8 cellular contexts compared by ENCODE assay signal in the genomic region with DNA sequence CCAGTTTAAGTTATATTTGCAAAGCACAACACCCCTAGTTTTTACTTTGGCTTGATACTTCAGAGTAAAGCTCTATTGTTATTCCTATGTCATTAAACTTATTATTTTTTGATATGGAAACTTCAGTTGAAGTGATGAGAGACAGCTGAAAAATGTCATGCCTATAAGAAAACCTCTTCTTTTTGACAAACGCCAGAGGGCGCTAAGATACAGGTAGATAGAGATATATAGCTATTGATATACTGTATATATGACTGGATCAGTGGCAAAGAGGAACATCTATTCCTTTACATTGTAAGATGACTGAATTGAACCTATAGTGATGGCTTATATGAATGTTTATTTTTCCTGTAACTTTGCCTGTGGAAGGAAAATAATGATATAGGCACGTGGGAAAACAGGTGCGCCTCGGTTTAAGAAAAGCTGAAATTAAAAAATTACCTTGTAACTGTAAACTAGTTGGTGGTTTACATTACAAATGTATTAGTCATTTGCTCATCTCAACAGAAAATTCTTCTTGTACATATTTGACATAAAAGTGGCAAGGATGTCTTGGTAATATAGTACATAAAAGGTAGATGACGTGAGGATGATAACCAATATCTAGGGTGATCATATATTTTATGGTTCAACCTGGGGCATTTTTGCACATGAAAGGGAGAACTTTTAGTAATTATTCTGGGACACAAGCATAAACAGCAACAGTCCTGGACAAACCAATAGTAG.
DNase-seq lines count a peak whose midpoint lies in the region; ATAC-seq, FAIRE-seq and TF ChIP-seq lines count a peak whose summit lies in the region.

No MANE protein-coding gene starts in this region.

- H3K23ac ChIP-seq in mesenchymal stem cell (ENCODE audit: low read length in 2 of 2) = no peak overlapping the region

- no peak overlapping the region for H2AFZ ChIP-seq in mesenchymal stem cell (ENCODE audit: low read depth, low read length)

- no peak overlapping the region for H2BK5ac ChIP-seq in mesenchymal stem cell (ENCODE audit: low read depth, low read length, poor library complexity, severe bottlenecking)

- peak; percentile 78 for ATAC-seq in HG02884 (IDR thresholded peaks at IDR 0.05; ENCODE audit: unreplicated experiment)

- no peak overlapping the region for H2BK120ac ChIP-seq in mesenchymal stem cell (ENCODE audit: low read depth, low read length)

- intact Hi-C loops in dorsolateral prefrontal cortex (cut with DNase I) (loop anchor here (5.0 kb wide), 1 partner anchor 132 kb away; no protein-coding TSS in a partner anchor), tibial artery (cut with DNase I; ENCODE audit: low total_unique reads) (loop anchor here (2.0 to 10.0 kb wide), 2 partner anchors 105 to 133 kb away; no protein-coding TSS in a partner anchor)

- H3K4me2 ChIP-seq in mesenchymal stem cell (ENCODE audit: low read length, poor library complexity, severe bottlenecking) = no peak overlapping the region

- DNase-seq in AG04450 (ENCODE audit: low read depth, low spot score) (peak; percentile 74), GM12891 (ENCODE audit: insufficient read length, low spot score) (peak; percentile 20), NCI-H1694 treated with DMSO at 0.1 percent for 48 hours (lab: John Stamatoyannopoulos, UW) (peak; percentile 78), SW 1271 (lab: John Stamatoyannopoulos, UW) (peak; percentile 35 to 85), dorsolateral prefrontal cortex (peak in 3 of 10 donors; percentile 15 to 36 (median 33)), mesenchymal stem cell (peak; percentile 85), tibial artery (no peak)

- no peak overlapping the region for H4K91ac ChIP-seq in mesenchymal stem cell (ENCODE audit: low read length)

- H3K4me1 ChIP-seq in mesenchymal stem cell (ENCODE audit: control insufficient read depth, insufficient read depth, low read depth, low read length) = no peaks in the 10 kb centered on the region
- H3K4me1 ChIP-seq in tibial artery = peaks cover 0 to 6% (median 0%) of the 10 kb centered on the region in 4 donors

- no peaks in the 10 kb centered on the region for H3K9me3 ChIP-seq in AG04450 (ENCODE audit: control insufficient read depth, insufficient read depth, low read length)
- H3K9me3 ChIP-seq in mesenchymal stem cell (ENCODE audit: control insufficient read depth, low read length) = no peaks in the 10 kb centered on the region
- no peaks in the 10 kb centered on the region for H3K9me3 ChIP-seq in tibial artery

- peak overlapping the region; percentile 11 for H3K9ac ChIP-seq in mesenchymal stem cell (ENCODE audit: low read length)

- no peak overlapping the region for H3K27ac ChIP-seq in AG04450 (ENCODE audit: low read depth, low read length)
- no peak overlapping the region for H3K27ac ChIP-seq in dorsolateral prefrontal cortex
- H3K27ac ChIP-seq in mesenchymal stem cell (ENCODE audit: low read length, poor library complexity, severe bottlenecking) = no peak overlapping the region
- H3K27ac ChIP-seq in tibial artery = no peak overlapping the region

- H3K27me3 ChIP-seq in AG04450 (ENCODE audit: control insufficient read depth, insufficient read depth, low read length) (no peaks in the 10 kb centered on the region), dorsolateral prefrontal cortex (no peaks in the 10 kb centered on the region), mesenchymal stem cell (ENCODE audit: control insufficient read depth in 1 of 2, insufficient read depth in 1 of 2, low read length in 2 of 2) (no peaks in the 10 kb centered on the region), tibial artery (no peaks in the 10 kb centered on the region)

- WGBS in mesenchymal stem cell = 97% methylated on average over 3 of the region's 6 CpGs

- no peak overlapping the region for H4K8ac ChIP-seq in mesenchymal stem cell (ENCODE audit: low read length)

- no peak overlapping the region for H3K4ac ChIP-seq in mesenchymal stem cell (ENCODE audit: low read depth in 1 of 2, low read length in 2 of 2)

- H3K4me3 ChIP-seq in AG04450 (ENCODE audit: low read depth, low read length) (no peak overlapping the region), dorsolateral prefrontal cortex (no peak overlapping the region), mesenchymal stem cell (ENCODE audit: insufficient read depth in 1 of 2, low read depth in 1 of 2, low read length in 2 of 2) (no peak overlapping the region), tibial artery (no peak overlapping the region)

- no peak overlapping the region for H2AK5ac ChIP-seq in mesenchymal stem cell (ENCODE audit: low read length, severe bottlenecking)

- CTCF ChIA-PET in AG04450 (lab: Charles Lee) = interaction anchor here (0.6 to 3.5 kb wide), 38 partner anchors 9 to 843 kb away, joined by 3 to 41 read pairs (median 4); a partner anchor contains a TSS

- no peak overlapping the region for H3K18ac ChIP-seq in mesenchymal stem cell (ENCODE audit: low read depth in 1 of 2, low read length in 2 of 2)

- no peak overlapping the region for H2BK12ac ChIP-seq in mesenchymal stem cell (ENCODE audit: low read length in 2 of 2)

- POLR2A ChIA-PET in AG04450 (lab: Yijun Ruan, JAX) = no interaction called here

- H3K36me3 ChIP-seq in mesenchymal stem cell (ENCODE audit: control insufficient read depth in 1 of 2, insufficient read depth in 2 of 2, low read depth in 1 of 2, low read length in 2 of 2) = peaks cover 0 to 94% of the 10 kb centered on the region in 2 experiments
- peaks cover 8 to 22% (median 17%) of the 10 kb centered on the region in 3 donors for H3K36me3 ChIP-seq in tibial artery

- no peaks in the 10 kb centered on the region for H3K79me1 ChIP-seq in mesenchymal stem cell (replicated peaks; ENCODE audit: low read length, poor library complexity, severe bottlenecking)

- no peak overlapping the region for H2BK15ac ChIP-seq in mesenchymal stem cell (ENCODE audit: low read depth, poor library complexity, severe bottlenecking)

- TF ChIP-seq POLR2A in GM12891 (IDR thresholded peaks at IDR 0.05; ENCODE audit: low read depth, low read length) = no peak

- H3K14ac ChIP-seq in mesenchymal stem cell (ENCODE audit: low read length in 2 of 2) = no peak overlapping the region

- TF ChIP-seq CTCF in AG04450 (IDR thresholded peaks at IDR 0.05; ENCODE audit: low read depth, low read length) (peak; percentile 73), dorsolateral prefrontal cortex (IDR thresholded peaks at IDR 0.05 in 54 of 56, conservative IDR thresholded peaks at IDR 0.05 in 2 of 56; ENCODE audit: low read depth in 1 of 56, partially characterized antibody in 56 of 56) (peak; percentile 71 to 98 (median 84)), tibial artery (IDR thresholded peaks at IDR 0.05) (peak; percentile 79 to 85)

- peak; percentile 40 for FAIRE-seq in GM12891 (lab: Jason Lieb, UNC)

TF ChIP-seq in GM12891, 5 proteins besides CTCF, POLR2A, EP300 and RAD21:
- TF ChIP-seq SPI1 (IDR thresholded peaks at IDR 0.05; ENCODE audit: low read depth, low read length) (no peak), POLR2AphosphoS5 (IDR thresholded peaks at IDR 0.05; ENCODE audit: low read depth, low read length) (no peak), POU2F2 (IDR thresholded peaks at IDR 0.05; ENCODE audit: low read depth, low read length) (no peak), TAF1 (IDR thresholded peaks at IDR 0.05; ENCODE audit: low read depth, low read length) (no peak), PAX5 (IDR thresholded peaks at IDR 0.05; ENCODE audit: insufficient read depth, low read length, severe bottlenecking) (no peak)

Comparison
In these comparisons a context has a peak if more than half of its experiments do, and no peak if none do; other contexts are left out.
1. DNase-seq: peak in AG04450 (single experiment), GM12891 (single experiment), NCI-H1694 treated with DMSO at 0.1 percent for 48 hours (single experiment), SW 1271 (2 of 2) and mesenchymal stem cell (single experiment); none in tibial artery (0 of 2).
2. Peak in every context shown above with its lines, with median percentiles within 50 percentile points of each other: CTCF ChIP-seq.